1 cellular context compared by ENCODE assay signal in genomic region chr19:12331211-12331941, GRCh38.
A peak's percentile ranks its signal among the peaks of the same experiment; 100 is the strongest.
TF ChIP-seq lines count a peak whose summit lies in the region.

No MANE protein-coding gene starts in this region.

TF ChIP-seq in GM12878, 131 proteins besides CTCF, POLR2A, EP300 and RAD21 (continued from another document):
- TF ChIP-seq POLR2AphosphoS5 (IDR thresholded peaks at IDR 0.05; ENCODE audit: low read length): 0 out of 2 replicates have a peak, but pooled peaks have one; percentile 20
- TF ChIP-seq NR2C1 (IDR thresholded peaks at IDR 0.05): peak; percentile 76
- TF ChIP-seq SKIL (IDR thresholded peaks at IDR 0.05; ENCODE audit: low read depth, poor library complexity, severe bottlenecking): peak; percentile 94
- TF ChIP-seq NFIC (IDR thresholded peaks at IDR 0.05; ENCODE audit: low read depth, low read length): peak; percentile 78
- TF ChIP-seq HCFC1 (IDR thresholded peaks at IDR 0.05; ENCODE audit: low read length): no peak
- TF ChIP-seq BRCA1 (IDR thresholded peaks at IDR 0.05; ENCODE audit: low read depth, low read length): no peak
- TF ChIP-seq CREM (IDR thresholded peaks at IDR 0.05; ENCODE audit: low read depth): peak; percentile 68; the same call in 1 of the 2 replicates
- TF ChIP-seq SRF (IDR thresholded peaks at IDR 0.05; ENCODE audit: low read depth in 2 of 2, low read length in 2 of 2): no peak
- TF ChIP-seq ELK1 (IDR thresholded peaks at IDR 0.05; ENCODE audit: low read depth, low read length): no peak
- no peak for TF ChIP-seq SREBF1 (IDR thresholded peaks at IDR 0.05; ENCODE audit: low read length)
- no peak for TF ChIP-seq ZNF687 (IDR thresholded peaks at IDR 0.05)
- peak; percentile 54; the same call in 1 of the 2 replicates for TF ChIP-seq MTA3 (IDR thresholded peaks at IDR 0.05; ENCODE audit: borderline replicate concordance, low read length)
- peak; percentile 85 for TF ChIP-seq MEF2B (IDR thresholded peaks at IDR 0.05; ENCODE audit: partially characterized antibody, poor library complexity, severe bottlenecking)
- peak; percentile 88 for TF ChIP-seq PAX5 (IDR thresholded peaks at IDR 0.05; ENCODE audit: borderline replicate concordance, low read depth, low read length)
- TF ChIP-seq, protein P1, sequence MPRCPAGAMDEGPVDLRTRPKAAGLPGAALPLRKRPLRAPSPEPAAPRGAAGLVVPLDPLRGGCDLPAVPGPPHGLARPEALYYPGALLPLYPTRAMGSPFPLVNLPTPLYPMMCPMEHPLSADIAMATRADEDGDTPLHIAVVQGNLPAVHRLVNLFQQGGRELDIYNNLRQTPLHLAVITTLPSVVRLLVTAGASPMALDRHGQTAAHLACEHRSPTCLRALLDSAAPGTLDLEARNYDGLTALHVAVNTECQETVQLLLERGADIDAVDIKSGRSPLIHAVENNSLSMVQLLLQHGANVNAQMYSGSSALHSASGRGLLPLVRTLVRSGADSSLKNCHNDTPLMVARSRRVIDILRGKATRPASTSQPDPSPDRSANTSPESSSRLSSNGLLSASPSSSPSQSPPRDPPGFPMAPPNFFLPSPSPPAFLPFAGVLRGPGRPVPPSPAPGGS (IDR thresholded peaks at IDR 0.05; ENCODE audit: borderline replicate concordance, insufficient read depth, low read depth, low read length, poor library complexity, severe bottlenecking): peak; percentile 82
- TF ChIP-seq ESRRA (IDR thresholded peaks at IDR 0.05; ENCODE audit: low read length): no peak
- TF ChIP-seq CBX3 (IDR thresholded peaks at IDR 0.05; ENCODE audit: borderline replicate concordance, low read depth): no peak
- TF ChIP-seq TBL1XR1 (IDR thresholded peaks at IDR 0.05; ENCODE audit: low read depth, low read length): peak; percentile 82
- TF ChIP-seq FOXK2 (IDR thresholded peaks at IDR 0.05): no peak; the same call in 1 of the 2 replicates
- peak; percentile 57; the same call in 1 of the 2 replicates for TF ChIP-seq CBFB (IDR thresholded peaks at IDR 0.05; ENCODE audit: low read depth)
- TF ChIP-seq ETV6 (conservative IDR thresholded peaks at IDR 0.05 in 1 of 2, IDR thresholded peaks at IDR 0.05 in 1 of 2; ENCODE audit: borderline replicate concordance in 1 of 2, low read depth in 1 of 2): peak in 1 of 2 experiments; percentile 29; a peak in 1 of 4 replicates
- 0 out of 2 replicates have a peak, but pooled peaks have one; percentile 26 for TF ChIP-seq YY1 (IDR thresholded peaks at IDR 0.05; ENCODE audit: low read depth, low read length)
- TF ChIP-seq IRF4 (IDR thresholded peaks at IDR 0.05; ENCODE audit: low read depth, low read length): peak; percentile 66; the same call in 1 of the 2 replicates
- peak; percentile 83 for TF ChIP-seq IKZF1 (conservative IDR thresholded peaks at IDR 0.05)
- TF ChIP-seq CBX5 (IDR thresholded peaks at IDR 0.05; ENCODE audit: low read depth): no peak
- peak; percentile 44; the same call in 1 of the 2 replicates for TF ChIP-seq BACH1 (IDR thresholded peaks at IDR 0.05; ENCODE audit: borderline replicate concordance)
- peak; percentile 41; the same call in 1 of the 2 replicates for TF ChIP-seq TAF1 (IDR thresholded peaks at IDR 0.05; ENCODE audit: borderline replicate concordance, low read depth, low read length)
- 0 out of 2 replicates have a peak, but pooled peaks have one; percentile 25 for TF ChIP-seq ZNF207 (IDR thresholded peaks at IDR 0.05; ENCODE audit: borderline replicate concordance)
- TF ChIP-seq FOXM1 (IDR thresholded peaks at IDR 0.05; ENCODE audit: low read depth, low read length): peak; percentile 69; the same call in 1 of the 2 replicates
- TF ChIP-seq, protein P2, sequence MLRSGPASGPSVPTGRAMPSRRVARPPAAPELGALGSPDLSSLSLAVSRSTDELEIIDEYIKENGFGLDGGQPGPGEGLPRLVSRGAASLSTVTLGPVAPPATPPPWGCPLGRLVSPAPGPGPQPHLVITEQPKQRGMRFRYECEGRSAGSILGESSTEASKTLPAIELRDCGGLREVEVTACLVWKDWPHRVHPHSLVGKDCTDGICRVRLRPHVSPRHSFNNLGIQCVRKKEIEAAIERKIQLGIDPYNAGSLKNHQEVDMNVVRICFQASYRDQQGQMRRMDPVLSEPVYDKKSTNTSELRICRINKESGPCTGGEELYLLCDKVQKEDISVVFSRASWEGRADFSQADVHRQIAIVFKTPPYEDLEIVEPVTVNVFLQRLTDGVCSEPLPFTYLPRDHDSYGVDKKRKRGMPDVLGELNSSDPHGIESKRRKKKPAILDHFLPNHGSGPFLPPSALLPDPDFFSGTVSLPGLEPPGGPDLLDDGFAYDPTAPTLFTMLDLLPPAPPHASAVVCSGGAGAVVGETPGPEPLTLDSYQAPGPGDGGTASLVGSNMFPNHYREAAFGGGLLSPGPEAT (IDR thresholded peaks at IDR 0.05; ENCODE audit: low read depth): peak; percentile 59; the same call in 1 of the 2 replicates
- TF ChIP-seq MXI1 (IDR thresholded peaks at IDR 0.05; ENCODE audit: low read depth, low read length): no peak
- peak; percentile 73 to 84 for TF ChIP-seq BHLHE40 (IDR thresholded peaks at IDR 0.05; ENCODE audit: borderline replicate concordance in 1 of 2, low read depth in 2 of 2, low read length in 1 of 2)
- TF ChIP-seq, protein P3, sequence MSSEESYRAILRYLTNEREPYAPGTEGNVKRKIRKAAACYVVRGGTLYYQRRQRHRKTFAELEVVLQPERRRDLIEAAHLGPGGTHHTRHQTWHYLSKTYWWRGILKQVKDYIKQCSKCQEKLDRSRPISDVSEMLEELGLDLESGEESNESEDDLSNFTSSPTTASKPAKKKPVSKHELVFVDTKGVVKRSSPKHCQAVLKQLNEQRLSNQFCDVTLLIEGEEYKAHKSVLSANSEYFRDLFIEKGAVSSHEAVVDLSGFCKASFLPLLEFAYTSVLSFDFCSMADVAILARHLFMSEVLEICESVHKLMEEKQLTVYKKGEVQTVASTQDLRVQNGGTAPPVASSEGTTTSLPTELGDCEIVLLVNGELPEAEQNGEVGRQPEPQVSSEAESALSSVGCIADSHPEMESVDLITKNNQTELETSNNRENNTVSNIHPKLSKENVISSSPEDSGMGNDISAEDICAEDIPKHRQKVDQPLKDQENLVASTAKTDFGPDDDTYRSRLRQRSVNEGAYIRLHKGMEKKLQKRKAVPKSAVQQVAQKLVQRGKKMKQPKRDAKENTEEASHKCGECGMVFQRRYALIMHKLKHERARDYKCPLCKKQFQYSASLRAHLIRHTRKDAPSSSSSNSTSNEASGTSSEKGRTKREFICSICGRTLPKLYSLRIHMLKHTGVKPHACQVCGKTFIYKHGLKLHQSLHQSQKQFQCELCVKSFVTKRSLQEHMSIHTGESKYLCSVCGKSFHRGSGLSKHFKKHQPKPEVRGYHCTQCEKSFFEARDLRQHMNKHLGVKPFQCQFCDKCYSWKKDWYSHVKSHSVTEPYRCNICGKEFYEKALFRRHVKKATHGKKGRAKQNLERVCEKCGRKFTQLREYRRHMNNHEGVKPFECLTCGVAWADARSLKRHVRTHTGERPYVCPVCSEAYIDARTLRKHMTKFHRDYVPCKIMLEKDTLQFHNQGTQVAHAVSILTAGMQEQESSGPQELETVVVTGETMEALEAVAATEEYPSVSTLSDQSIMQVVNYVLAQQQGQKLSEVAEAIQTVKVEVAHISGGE (CRISPR knock-in tag; IDR thresholded peaks at IDR 0.05): no peak
- TF ChIP-seq YBX1 (IDR thresholded peaks at IDR 0.05): no peak
- no peak for TF ChIP-seq ZNF592 (IDR thresholded peaks at IDR 0.05)
- TF ChIP-seq ASH2L (IDR thresholded peaks at IDR 0.05; ENCODE audit: borderline replicate concordance, low read depth): no peak
